In genomic region chr22:36461665-36462474, GRCh38 we compare ENCODE assay signal across 8 cellular contexts. TPM values are rescaled to one million over a fixed set of nuclear protein-coding genes. Genes with fewer than 3 reads are reported as not detected.
DNase-seq lines count a peak whose midpoint lies in the region; ATAC-seq, FAIRE-seq and TF ChIP-seq lines count a peak whose summit lies in the region.

No MANE protein-coding gene starts in this region.

- no peaks in the 10 kb centered on the region for H3K9me3 ChIP-seq in left ventricle myocardium inferior (replicated peaks)
- H3K9me3 ChIP-seq in smooth muscle cell (replicated peaks; ENCODE audit: low read depth): no peaks in the 10 kb centered on the region

- H3K36me3 ChIP-seq in H7 (replicated peaks; ENCODE audit: control insufficient read depth, insufficient read depth, low read length) (peaks cover 2% of the 10 kb centered on the region), left ventricle myocardium inferior (no peaks in the 10 kb centered on the region), smooth muscle cell (ENCODE audit: low read depth) (no peaks in the 10 kb centered on the region)

- peaks cover 80% of the 10 kb centered on the region for H3K4me1 ChIP-seq in left ventricle myocardium inferior
- peaks cover 2% of the 10 kb centered on the region for H3K4me1 ChIP-seq in smooth muscle cell (ENCODE audit: low read depth)

- H3K9ac ChIP-seq in smooth muscle cell (ENCODE audit: low read depth): peak overlapping the region; percentile 71

- peaks cover 1% of the 10 kb centered on the region; the same call in 1 of the 2 replicates for H3K27me3 ChIP-seq in H7 (ENCODE audit: control insufficient read depth, insufficient read depth, low read length)
- no peaks in the 10 kb centered on the region for H3K27me3 ChIP-seq in left ventricle myocardium inferior (ENCODE audit: low read depth)
- no peaks in the 10 kb centered on the region for H3K27me3 ChIP-seq in smooth muscle cell (ENCODE audit: low read depth)

- no peaks in the 10 kb centered on the region for H3F3A ChIP-seq in smooth muscle cell (ENCODE audit: low read depth)

- H2AFZ ChIP-seq in smooth muscle cell (ENCODE audit: low read depth): no peak overlapping the region

- 49% methylated on average over 12 of the region's 12 CpGs for WGBS in smooth muscle cell (ENCODE audit: low lambda C conversion rate)

- FAIRE-seq in GM19239 (lab: Jason Lieb, UNC): no peak

- no peaks in the 10 kb centered on the region for H3K79me2 ChIP-seq in smooth muscle cell (ENCODE audit: low read depth)

- peak; percentile 73 for DNase-seq in H7
- peak; percentile 70 to 86 for DNase-seq in SW 1271 (lab: John Stamatoyannopoulos, UW)
- peak; percentile 38 for DNase-seq in left ventricle myocardium inferior
- no peak for DNase-seq in smooth muscle cell (lab: John Stamatoyannopoulos, UW; ENCODE audit: unreplicated experiment)
- DNase-seq in NK-92 treated with Interleukin-12 subunit alpha and Interleukin-12 subunit beta, amount 100 ng/mL, for 24 hours (lab: John Stamatoyannopoulos, UW): no peak
- DNase-seq in GM19239 (ENCODE audit: insufficient read length, low spot score): no peak

- no peak overlapping the region for H3K4me3 ChIP-seq in H7 (ENCODE audit: insufficient read depth, low read depth, low read length)
- no peak overlapping the region for H3K4me3 ChIP-seq in left ventricle myocardium inferior
- no peak overlapping the region for H3K4me3 ChIP-seq in smooth muscle cell

- H3K27ac ChIP-seq in left ventricle myocardium inferior (replicated peaks): peak overlapping the region; percentile 92
- H3K27ac ChIP-seq in smooth muscle cell (ENCODE audit: low read depth): peak overlapping the region; percentile 89

- intact Hi-C loops in left ventricle myocardium inferior (cut with micrococcal nuclease): no loop called here

- H3K4me2 ChIP-seq in smooth muscle cell: peak overlapping the region; percentile 53

- no peaks in the 10 kb centered on the region for H4K20me1 ChIP-seq in smooth muscle cell (ENCODE audit: low read depth)

- no peak for TF ChIP-seq CTCF in left ventricle myocardium inferior (IDR thresholded peaks at IDR 0.05; ENCODE audit: borderline replicate concordance)
- no peak for TF ChIP-seq CTCF in smooth muscle cell (IDR thresholded peaks at IDR 0.05; ENCODE audit: borderline replicate concordance, insufficient read depth, poor library complexity, severe bottlenecking)

- ATAC-seq in GM21723 (IDR thresholded peaks at IDR 0.05; ENCODE audit: unreplicated experiment) (no peak), HG03039 (IDR thresholded peaks at IDR 0.05; ENCODE audit: unreplicated experiment) (no peak)

RNA-seq across cellular contexts. Expression of gene TXN2, which starts 19.6 kb away (rescaled TPM):
- total RNA-seq in H7 (2014; rRNA removed; shearing (Covaris generic)): 22.4 and 29.8 TPM in 2 replicates
- total RNA-seq in left ventricle myocardium inferior: 113 TPM
- 15.1 and 17.0 TPM in 2 replicates for total RNA-seq in smooth muscle cell
- polyA plus RNA-seq in smooth muscle cell: 86.9 and 97.0 TPM in 2 replicates

RNA-seq across cellular contexts. Expression of gene FOXRED2, which starts 45.0 kb away (rescaled TPM):
- 12.5 and 18.3 TPM in 2 replicates for total RNA-seq in H7 (2014; rRNA removed; shearing (Covaris generic))
- total RNA-seq in left ventricle myocardium inferior: 9.8 TPM
- total RNA-seq in smooth muscle cell: 2.8 and 3.1 TPM in 2 replicates
- 4.2 and 5.2 TPM in 2 replicates for polyA plus RNA-seq in smooth muscle cell

Comparison
In these comparisons a context has a peak if more than half of its experiments do, and no peak if none do; other contexts are left out.
1. DNase-seq: peak in H7 (single experiment), SW 1271 (2 of 2) and left ventricle myocardium inferior (single experiment); none in smooth muscle cell (single experiment), NK-92 treated with Interleukin-12 subunit alpha and Interleukin-12 subunit beta, amount 100 ng/mL, for 24 hours (single experiment) and GM19239 (single experiment).